Comparison of ENCODE assay signal across 9 cellular contexts in the genomic region with DNA sequence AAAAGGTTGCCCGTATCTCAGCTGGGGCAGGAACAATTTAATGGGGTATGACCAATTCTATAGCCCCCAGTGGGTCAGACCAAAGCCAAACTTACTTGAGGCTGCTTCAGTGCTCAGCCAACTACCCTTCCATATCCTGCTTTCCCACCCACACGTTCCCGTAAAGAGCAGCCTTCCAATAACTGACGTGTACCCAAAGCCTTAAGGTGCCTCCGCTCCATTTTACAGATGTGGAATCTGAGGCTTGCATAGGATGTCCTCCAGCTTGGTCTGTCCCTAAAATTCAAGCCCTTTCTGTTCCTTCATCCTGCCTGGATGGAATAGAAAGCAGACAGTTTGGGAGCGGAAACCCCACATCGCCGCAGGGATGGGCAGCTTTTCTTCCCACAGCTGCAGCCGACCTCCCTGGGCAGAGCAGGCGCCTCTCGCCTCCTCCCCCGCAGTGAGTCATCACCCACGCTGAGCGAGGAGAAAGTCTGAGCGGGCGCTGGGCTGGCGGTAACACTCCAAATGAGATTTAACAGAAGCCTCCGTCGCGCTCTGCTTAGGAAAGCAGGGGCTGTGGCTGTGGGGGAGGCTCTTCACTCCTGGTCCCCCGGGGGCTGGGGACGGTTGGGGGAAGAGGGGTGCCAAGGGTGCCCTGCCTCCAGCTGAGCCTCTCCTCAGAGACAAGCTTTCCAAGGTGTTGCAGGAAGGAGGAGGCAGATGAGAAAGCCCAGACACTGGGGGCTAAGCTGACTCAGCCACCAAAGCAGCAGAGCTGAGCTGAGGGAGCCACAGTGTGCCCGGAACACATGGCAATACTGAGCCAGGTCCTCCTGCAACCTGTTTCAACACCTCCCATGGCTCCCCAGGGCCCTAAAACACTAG. TPM values are rescaled to one million over a fixed set of nuclear protein-coding genes. Genes with fewer than 3 reads are reported as not detected.
DNase-seq lines count a peak whose midpoint lies in the region; ATAC-seq, FAIRE-seq and TF ChIP-seq lines count a peak whose summit lies in the region.
"Had no signal": no experiment of that assay in that cellular context is flagged by ENCODE, and none has a peak within 500 bp of the region (broad histone marks: within the 10 kb centered on the region; RNA-seq: fewer than 3 reads in every experiment).

No MANE protein-coding gene starts in this region.

- no peak overlapping the region for H4K5ac ChIP-seq in H1 (ENCODE audit: insufficient read length, low read depth, low read length)

- peak overlapping the region; percentile 42 to 63; a peak in 3 of 4 replicates for H3K4me2 ChIP-seq in H1 (ENCODE audit: insufficient read depth in 1 of 2, low read depth in 2 of 2, low read length in 2 of 2)

- CTCF ChIA-PET in Calu3 (lab: Charles Lee) (interaction anchor here (0.9 to 1.1 kb wide), 2 partner anchors 24 to 35 kb away, joined by 3 read pairs; no protein-coding TSS in a partner anchor), H1 (lab: Charles Lee; ENCODE audit: partially characterized antibody) (interaction anchor here (0.8 to 9.3 kb wide), 18 partner anchors 10 to 241 kb away, joined by 3 to 76 read pairs (median 4); a partner anchor contains a TSS)

- peaks cover 0 to 3% (median 0%) of the 10 kb centered on the region in 4 experiments; a peak in 2 of 7 replicates for H3K27me3 ChIP-seq in H1 (replicated peaks in 1 of 4; ENCODE audit: control insufficient read depth in 3 of 4, extremely low read depth in 1 of 4, insufficient read depth in 3 of 4, low read length in 3 of 4)

- peak overlapping the region; percentile 91 for H2AFZ ChIP-seq in H1 (ENCODE audit: low read length)

- no peak overlapping the region for H2AK5ac ChIP-seq in H1 (ENCODE audit: low read depth, low read length)

- BruUV-seq in Calu3 (replicated peaks; lab: Mats Ljungman, UMichigan) = no TSS peak

- H3K18ac ChIP-seq in H1 (ENCODE audit: extremely low read depth, low read length) = peak overlapping the region; percentile 78; the same call in 1 of the 2 replicates

- H3K14ac ChIP-seq in H1 (ENCODE audit: insufficient read length) = no peak overlapping the region

- no peak for TF ChIP-seq CTCF in Calu3 (IDR thresholded peaks at IDR 0.05; ENCODE audit: unreplicated experiment)
- no peak for TF ChIP-seq CTCF in H1 (IDR thresholded peaks at IDR 0.05; ENCODE audit: control extremely low read depth in 1 of 3, insufficient read depth in 1 of 3, low read depth in 1 of 3, low read length in 3 of 3)

- no peak for TF ChIP-seq POLR2A in H1 (IDR thresholded peaks at IDR 0.05; ENCODE audit: control extremely low read depth in 1 of 2, low read depth in 2 of 2, low read length in 2 of 2)

- H3K27ac Mint-ChIP-seq in Calu3 (ENCODE audit: unreplicated experiment) (no peak overlapping the region), memory B cell (no peak overlapping the region)
- H3K27ac Mint-ChIP-seq: IgD-negative memory B cell had no signal

- no peaks in the 10 kb centered on the region for H3K79me1 ChIP-seq in H1 (ENCODE audit: low read depth, low read length)

- POLR2A ChIA-PET in H1 (lab: Charles Lee; ENCODE audit: partially characterized antibody) = interaction anchor here (0.6 to 1.2 kb wide), 2 partner anchors 77 to 89 kb away, joined by 3 read pairs; no protein-coding TSS in a partner anchor

- H3K9me3 Mint-ChIP-seq in Calu3 (ENCODE audit: low read depth, unreplicated experiment) (no peaks in the 10 kb centered on the region), memory B cell (no peaks in the 10 kb centered on the region)

- peak overlapping the region; percentile 61; the same call in 1 of the 2 replicates for H2BK5ac ChIP-seq in H1 (ENCODE audit: low read depth, low read length)

- 43% methylated on average over 13 of the region's 23 CpGs; no CpG with 5 or more reads in 1 of the 2 experiments for WGBS in H1 (ENCODE audit: extremely low coverage in 1 of 2, insufficient coverage in 1 of 2, insufficient read length in 1 of 2, insufficient replicate concordance in 2 of 2, low coverage in 1 of 2, low lambda C conversion rate in 2 of 2, missing lambda C conversion rate in 1 of 2), 2 experiments

- FAIRE-seq in H1 (lab: Jason Lieb, UNC) = no peak

- no peaks in the 10 kb centered on the region for H3K9me3 ChIP-seq in H1 (ENCODE audit: insufficient read depth in 2 of 2, low read depth in 1 of 2, low read length in 1 of 2)

- H3K36me3 Mint-ChIP-seq in Calu3 (ENCODE audit: insufficient read depth, unreplicated experiment) (peaks cover 4% of the 10 kb centered on the region), memory B cell (no peaks in the 10 kb centered on the region)
- H3K36me3 Mint-ChIP-seq: IgD-negative memory B cell had no signal

- no peak overlapping the region for H4K91ac ChIP-seq in H1 (replicated peaks; ENCODE audit: insufficient read length, low read length)

- H3K4me1 ChIP-seq in H1 (replicated peaks in 1 of 4; ENCODE audit: control insufficient read depth in 3 of 4, insufficient read depth in 4 of 4, low read length in 3 of 4) = peaks cover 0 to 8% (median 4%) of the 10 kb centered on the region in 4 experiments; a peak in 6 of 7 replicates

- H3K4me3 ChIP-seq in H1 (ENCODE audit: extremely low read depth in 1 of 4, insufficient read depth in 2 of 4, low read depth in 3 of 4, low read length in 4 of 4) = peak overlapping the region; percentile 7 to 48 (median 26); a peak in 5 of 8 replicates

- no peak for TF ChIP-seq EP300 in H1 (IDR thresholded peaks at IDR 0.05; ENCODE audit: borderline replicate concordance in 1 of 2, low read depth in 2 of 2, low read length in 2 of 2)

- H3K23me2 ChIP-seq in H1 (ENCODE audit: low read depth, low read length) = no peaks in the 10 kb centered on the region

- no peaks in the 10 kb centered on the region for H3K36me3 ChIP-seq in H1 (ENCODE audit: control insufficient read depth in 2 of 4, insufficient read depth in 4 of 4, low read length in 3 of 4)

- no peak overlapping the region for H3K27ac ChIP-seq in H1 (ENCODE audit: low read depth, low read length)

- peak overlapping the region; percentile 75 for H2BK120ac ChIP-seq in H1 (replicated peaks; ENCODE audit: low read depth, low read length)

- H3K4me1 Mint-ChIP-seq in Calu3 (ENCODE audit: low read depth, unreplicated experiment) (peaks cover 7% of the 10 kb centered on the region), memory B cell (peaks cover 4% of the 10 kb centered on the region)

- no peaks in the 10 kb centered on the region for H4K20me1 ChIP-seq in H1 (replicated peaks in 1 of 2; ENCODE audit: control insufficient read depth in 1 of 2, insufficient read depth in 2 of 2, low read length in 2 of 2)

- peak; percentile 71 for DNase-seq in Calu3
- peak; percentile 67 for DNase-seq in LoVo (ENCODE audit: low spot score)
- DNase-seq in activated CD4-positive, alpha-beta T cell treated with anti-CD3 and anti-CD28 coated beads, Interleukin-2, amount 50 U/mL, for 48 hours = peak; percentile 77 to 81
- DNase-seq in H1 (ENCODE audit: low read depth in 1 of 2, low spot score in 2 of 2) = peak in 1 of 2 experiments; percentile 55
- DNase-seq in memory B cell (ENCODE audit: low spot score in 2 of 2) = no peak
- peak; percentile 47 for DNase-seq in stimulated activated CD8-positive, alpha-beta memory T cell treated with anti-CD3 and anti-CD28 coated beads, Interleukin-12 subunit alpha, Interleukin-12 subunit beta, amount 100 ng/mL, for 24 hours (ENCODE audit: extremely low read depth)
- DNase-seq in DMS153 treated with DMSO at 0.1 percent for 48 hours (lab: John Stamatoyannopoulos, UW; ENCODE audit: unreplicated experiment) = no peak

- H2BK15ac ChIP-seq in H1 (ENCODE audit: low read length) = peak overlapping the region; percentile 74; the same call in 1 of the 2 replicates

- no peak overlapping the region; the same call in 1 of the 2 replicates for H4K8ac ChIP-seq in H1 (ENCODE audit: extremely low read depth, insufficient read depth, low read length)

- H3K56ac ChIP-seq in H1 (replicated peaks; ENCODE audit: insufficient read length, low read depth, low read length) = no peak overlapping the region

- H3K4me3 Mint-ChIP-seq in Calu3 (ENCODE audit: low read depth, unreplicated experiment) (peak overlapping the region; percentile 61), memory B cell (no peak overlapping the region)

- no peaks in the 10 kb centered on the region for H3K27me3 Mint-ChIP-seq in Calu3 (ENCODE audit: unreplicated experiment)
- H3K27me3 Mint-ChIP-seq in memory B cell = peaks cover 5% of the 10 kb centered on the region
- H3K27me3 Mint-ChIP-seq: IgD-negative memory B cell had no signal

- H3K79me2 ChIP-seq in H1 (ENCODE audit: control insufficient read depth in 1 of 2, insufficient read depth in 2 of 2, low read length in 2 of 2) = no peaks in the 10 kb centered on the region

- no peak overlapping the region for H2BK12ac ChIP-seq in H1 (ENCODE audit: low read depth, low read length)

- ATAC-seq in memory B cell (ENCODE audit: low read depth) (peak; percentile 52), GM19397 (IDR thresholded peaks at IDR 0.05; ENCODE audit: unreplicated experiment) (no peak)

- H2BK20ac ChIP-seq in H1 (ENCODE audit: low read length) = peak overlapping the region; percentile 52; the same call in 1 of the 2 replicates

- no peak overlapping the region for H3K9ac ChIP-seq in H1 (replicated peaks in 1 of 4; ENCODE audit: extremely low read depth in 1 of 4, low read depth in 3 of 4, low read length in 3 of 4)

- no peak overlapping the region for H3K23ac ChIP-seq in H1 (ENCODE audit: insufficient read length)

- intact Hi-C loops in Calu3 (cut with micrococcal nuclease; ENCODE audit: unreplicated experiment) = no loop called here

- TF ChIP-seq RAD21 in H1 (IDR thresholded peaks at IDR 0.05 in 1 of 2, conservative IDR thresholded peaks at IDR 0.05 in 1 of 2; ENCODE audit: low read depth in 2 of 2, low read length in 2 of 2) = no peak

- H3K4ac ChIP-seq in H1 (replicated peaks; ENCODE audit: insufficient read length, low read depth, low read length) = no peak overlapping the region

TF ChIP-seq in H1, 55 proteins besides CTCF, POLR2A, EP300 and RAD21 (continues in another document):
- TF ChIP-seq, protein P1, sequence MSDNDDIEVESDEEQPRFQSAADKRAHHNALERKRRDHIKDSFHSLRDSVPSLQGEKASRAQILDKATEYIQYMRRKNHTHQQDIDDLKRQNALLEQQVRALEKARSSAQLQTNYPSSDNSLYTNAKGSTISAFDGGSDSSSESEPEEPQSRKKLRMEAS (IDR thresholded peaks at IDR 0.05) = peak; percentile 66; the same call in 1 of the 2 replicates
- TF ChIP-seq KDM4A (IDR thresholded peaks at IDR 0.05; ENCODE audit: low read depth, low read length, severe bottlenecking) (peak; percentile 30), MAFK (IDR thresholded peaks at IDR 0.05; ENCODE audit: low read depth, low read length) (no peak)

RNA-seq across cellular contexts. Expression of a gene that starts 57.8 kb away (rescaled TPM):
- total RNA-seq in Calu3 (2022) = 9.1 and 9.6 TPM in 2 replicates
- not detected in 2 replicates for total RNA-seq in H1 (2021; fragmentation: NEBNext Ultra II Directional; extraction: Animal tissue kit (Norgen Biotek cat#: 25700))
- polyA plus RNA-seq in H1 (2011; rRNA removed) = 0.03 and 0.11 TPM in 2 replicates
- 0.13 TPM for polyA plus RNA-seq in H1 (2011; cell fraction: cytosol; rRNA removed)
- 0.10 TPM for polyA plus RNA-seq in H1 (2011; cell fraction: nucleus; rRNA removed)
- polyA plus RNA-seq in H1 (2012, experiment 1 of 2) = 0.11 to 0.26 TPM (median 0.16 TPM) in 4 replicates
- not detected for polyA plus RNA-seq in H1 (2012, experiment 2 of 2)
- 0.04 TPM for polyA plus RNA-seq in H1 (2013, experiment 1 of 2)
- polyA plus RNA-seq in H1 (2013, experiment 2 of 2) = 0.07 TPM
- 0.29 and 0.35 TPM in 2 replicates for polyA minus RNA-seq in H1 (2011; rRNA and poly(A)+ RNA removed)
- polyA minus RNA-seq in H1 (2011; cell fraction: cytosol; rRNA and poly(A)+ RNA removed) = not detected
- polyA minus RNA-seq in H1 (2011; cell fraction: nucleus; rRNA and poly(A)+ RNA removed) = not detected
- polyA plus RNA-seq: IgD-negative memory B cell had no signal

Comparison
In these comparisons a context has a peak if more than half of its experiments do, and no peak if none do; other contexts are left out.
1. DNase-seq: peak in Calu3 (single experiment), LoVo (single experiment), activated CD4-positive, alpha-beta T cell treated with anti-CD3 and anti-CD28 coated beads, Interleukin-2, amount 50 U/mL, for 48 hours (2 of 2) and stimulated activated CD8-positive, alpha-beta memory T cell treated with anti-CD3 and anti-CD28 coated beads, Interleukin-12 subunit alpha, Interleukin-12 subunit beta, amount 100 ng/mL, for 24 hours (single experiment); none in memory B cell (0 of 2) and DMS153 treated with DMSO at 0.1 percent for 48 hours (single experiment).